2 cellular contexts compared by ENCODE assay signal in genomic region chr7:745431-745980, GRCh38.
TF ChIP-seq lines count a peak whose summit lies in the region.

No MANE protein-coding gene starts in this region.

TF ChIP-seq in GM12891, 5 proteins besides CTCF, POLR2A, EP300 and RAD21:
- TF ChIP-seq POLR2AphosphoS5 (IDR thresholded peaks at IDR 0.05; ENCODE audit: low read depth, low read length) (peak; percentile 66), PAX5 (IDR thresholded peaks at IDR 0.05; ENCODE audit: insufficient read depth, low read length, severe bottlenecking) (no peak)

TF ChIP-seq in GM12878, 131 proteins besides CTCF, POLR2A, EP300 and RAD21:
- TF ChIP-seq TCF3 (IDR thresholded peaks at IDR 0.05; ENCODE audit: borderline replicate concordance, insufficient read depth, low read depth, low read length) (0 out of 2 replicates have a peak, but pooled peaks have one; percentile 10), ETV6 (conservative IDR thresholded peaks at IDR 0.05 in 1 of 2, IDR thresholded peaks at IDR 0.05 in 1 of 2; ENCODE audit: borderline replicate concordance in 1 of 2, low read depth in 1 of 2) (no peak), TAF1 (IDR thresholded peaks at IDR 0.05; ENCODE audit: borderline replicate concordance, low read depth, low read length) (no peak)
- TF ChIP-seq, protein P1, sequence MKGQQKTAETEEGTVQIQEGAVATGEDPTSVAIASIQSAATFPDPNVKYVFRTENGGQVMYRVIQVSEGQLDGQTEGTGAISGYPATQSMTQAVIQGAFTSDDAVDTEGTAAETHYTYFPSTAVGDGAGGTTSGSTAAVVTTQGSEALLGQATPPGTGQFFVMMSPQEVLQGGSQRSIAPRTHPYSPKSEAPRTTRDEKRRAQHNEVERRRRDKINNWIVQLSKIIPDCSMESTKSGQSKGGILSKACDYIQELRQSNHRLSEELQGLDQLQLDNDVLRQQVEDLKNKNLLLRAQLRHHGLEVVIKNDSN (IDR thresholded peaks at IDR 0.05; ENCODE audit: borderline replicate concordance, extremely low read length, insufficient read depth, low read depth, low read length), result no peak
TF ChIP-seq in GM12878: peak in this region for 1.
